ENCODE assay signal across 25 cellular contexts in the genomic region with DNA sequence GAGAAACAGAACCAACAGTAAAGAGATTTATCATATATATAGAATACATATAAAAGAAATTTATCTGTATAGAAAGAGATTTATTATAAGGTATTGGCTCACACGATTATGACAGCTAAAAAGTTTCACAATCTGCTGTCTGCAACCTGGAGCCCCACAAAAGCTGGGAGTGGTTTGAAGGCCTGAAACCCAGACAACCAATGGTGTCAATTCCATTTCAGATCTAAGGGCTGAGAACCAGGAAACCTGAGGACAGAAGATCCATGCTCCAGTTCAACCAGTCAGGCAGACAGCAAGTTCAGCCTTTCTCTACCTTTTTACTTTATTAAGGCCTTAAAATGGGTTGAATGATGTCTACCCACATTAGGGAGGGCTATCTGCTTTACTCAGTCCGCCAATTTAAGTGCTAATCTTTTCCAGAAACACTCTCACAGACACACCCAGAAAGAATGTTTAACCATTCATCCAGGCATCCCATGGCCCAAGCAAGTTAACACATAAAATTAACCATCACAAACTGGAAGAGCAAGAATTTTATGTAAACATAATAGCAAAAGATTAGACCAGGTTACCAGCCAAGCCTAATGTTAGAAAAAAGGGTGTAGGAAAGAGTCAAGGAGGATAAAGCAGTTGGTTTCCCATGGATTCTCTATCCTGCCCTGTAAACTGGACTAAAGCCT.
DNase-seq lines count a peak whose midpoint lies in the region; ATAC-seq and TF ChIP-seq lines count a peak whose summit lies in the region.
"Had no signal": no experiment of that assay in that cellular context is flagged by ENCODE, and none has a peak within 500 bp of the region (broad histone marks: within the 10 kb centered on the region; RNA-seq: fewer than 3 reads in every experiment).

No MANE protein-coding gene starts in this region.

- no peak overlapping the region for H3K27ac ChIP-seq in effector memory CD4-positive, alpha-beta T cell (ENCODE audit: insufficient read depth, low read length, poor library complexity, severe bottlenecking)
- H3K27ac ChIP-seq in upper lobe of right lung (no peak overlapping the region), tibial nerve (no peak overlapping the region)
- H3K27ac ChIP-seq: A549; BLaER1 treated with 17β-estradiol and CSF1 and Interleukin-3, amounts not matched to agents 10 nM and 100 nM had no signal

- peaks cover 7% of the 10 kb centered on the region for H3K9me3 Mint-ChIP-seq in Calu3 (ENCODE audit: low read depth, unreplicated experiment)
- H3K9me3 Mint-ChIP-seq in nephron = peaks cover 7% of the 10 kb centered on the region
- H3K9me3 Mint-ChIP-seq in T-cell = peaks cover 0 to 9% (median 0%) of the 10 kb centered on the region in 3 donors
- H3K9me3 Mint-ChIP-seq: CD4-positive, alpha-beta T cell had no signal

- no peaks in the 10 kb centered on the region for H3K36me3 ChIP-seq in effector memory CD4-positive, alpha-beta T cell (ENCODE audit: control insufficient read depth, insufficient read depth, low read length)
- H3K36me3 ChIP-seq in upper lobe of right lung (no peaks in the 10 kb centered on the region), tibial nerve (no peaks in the 10 kb centered on the region)
- H3K36me3 ChIP-seq: BLaER1 treated with 17β-estradiol and CSF1 and Interleukin-3, amounts not matched to agents 10 nM and 100 nM; MG63 had no signal

- CTCF ChIA-PET in Calu3 (lab: Charles Lee) (interaction anchor here (1.3 kb wide), 1 partner anchor 30 kb away, joined by 3 read pairs; no protein-coding TSS in a partner anchor), T-cell (lab: Charles Lee) (no interaction called here)

- H3K4me1 Mint-ChIP-seq in Calu3 (ENCODE audit: low read depth, unreplicated experiment) (peaks cover 35% of the 10 kb centered on the region), nephron (no peaks in the 10 kb centered on the region), T-cell (no peaks in the 10 kb centered on the region)

- peak; percentile 23 for DNase-seq in Calu3
- peak; percentile 16 for DNase-seq in HT-29 (ENCODE audit: low spot score)
- peak; percentile 13 for DNase-seq in epithelial cell of esophagus (ENCODE audit: low read depth)
- no peak for DNase-seq in effector memory CD4-positive, alpha-beta T cell
- DNase-seq in upper lobe of right lung = no peak
- DNase-seq in tibial nerve (ENCODE audit: low spot score in 2 of 2) = no peak
- DNase-seq in T-cell = no peak
- DNase-seq: AML-193; CD4-positive, alpha-beta T cell; GDM1; H7; IMR-90; KG1; MG63; NCI-H1105 treated with DMSO at 0.1 percent for 48 hours; NCI-H146; NCI-H1930; NCI-H2107; NCI-H526; SK-N-SH; SW 1271 had no signal

- H3K9me3 ChIP-seq in effector memory CD4-positive, alpha-beta T cell (ENCODE audit: control insufficient read depth, low read length) = no peaks in the 10 kb centered on the region
- no peaks in the 10 kb centered on the region for H3K9me3 ChIP-seq in upper lobe of right lung
- H3K9me3 ChIP-seq in tibial nerve = no peaks in the 10 kb centered on the region
- H3K9me3 ChIP-seq: A549; BLaER1 treated with 17β-estradiol and CSF1 and Interleukin-3, amounts not matched to agents 10 nM and 100 nM; MG63; SK-N-SH had no signal

- H3K4me3 ChIP-seq in epithelial cell of esophagus (ENCODE audit: low read length) (no peak overlapping the region), upper lobe of right lung (no peak overlapping the region), tibial nerve (no peak overlapping the region)
- H3K4me3 ChIP-seq in effector memory CD4-positive, alpha-beta T cell (ENCODE audit: insufficient read depth, low read depth, low read length, poor library complexity, severe bottlenecking) = no peak overlapping the region
- H3K4me3 ChIP-seq: A549; BLaER1 treated with 17β-estradiol and CSF1 and Interleukin-3, amounts not matched to agents 10 nM and 100 nM; GM12878; MG63 had no signal

- H3K27me3 Mint-ChIP-seq in Calu3 (ENCODE audit: unreplicated experiment) = no peaks in the 10 kb centered on the region
- H3K27me3 Mint-ChIP-seq in nephron (ENCODE audit: low read depth) = no peaks in the 10 kb centered on the region
- H3K27me3 Mint-ChIP-seq in T-cell = peaks cover 4 to 8% of the 10 kb centered on the region in 2 donors
- H3K27me3 Mint-ChIP-seq: CD4-positive, alpha-beta T cell had no signal

- ATAC-seq in upper lobe of right lung (no peak), T-cell (replicated peaks in 1 of 4) (no peak)
- ATAC-seq: A549 had no signal

- intact Hi-C loops in Calu3 (cut with micrococcal nuclease; ENCODE audit: unreplicated experiment) (no loop called here), upper lobe of right lung (cut with DNase I) (no loop called here)

- TF ChIP-seq POLR2A in tibial nerve (IDR thresholded peaks at IDR 0.05) = no peak

- TF ChIP-seq CTCF in Calu3 (IDR thresholded peaks at IDR 0.05; ENCODE audit: unreplicated experiment) (no peak), epithelial cell of esophagus (IDR thresholded peaks at IDR 0.05; ENCODE audit: insufficient read depth, low read depth, low read length, missing control alignments) (no peak), nephron (IDR thresholded peaks at IDR 0.05; ENCODE audit: unreplicated experiment in 3 of 3) (no peak), upper lobe of right lung (IDR thresholded peaks at IDR 0.05) (no peak), tibial nerve (IDR thresholded peaks at IDR 0.05) (no peak)

- H3K27me3 ChIP-seq in effector memory CD4-positive, alpha-beta T cell (replicated peaks; ENCODE audit: control insufficient read depth, insufficient read depth, low read length, poor library complexity, severe bottlenecking) = no peaks in the 10 kb centered on the region
- H3K27me3 ChIP-seq in upper lobe of right lung (no peaks in the 10 kb centered on the region), tibial nerve (no peaks in the 10 kb centered on the region)
- H3K27me3 ChIP-seq: BLaER1 treated with 17β-estradiol and CSF1 and Interleukin-3, amounts not matched to agents 10 nM and 100 nM; MG63 had no signal

- WGBS in tibial nerve, 2 donors = 36 to 41% methylated on average over 2 of the region's 2 CpGs

- POLR2A ChIA-PET in T-cell (lab: Charles Lee) = no interaction called here

- H3K27ac Mint-ChIP-seq in Calu3 (ENCODE audit: unreplicated experiment) (peak overlapping the region; percentile 11), nephron (peak overlapping the region; percentile 34 to 89 (median 62)), T-cell (no peak overlapping the region)
- H3K27ac Mint-ChIP-seq: CD4-positive, alpha-beta T cell had no signal

- BruUV-seq in Calu3 (replicated peaks; lab: Mats Ljungman, UMichigan) = no TSS peak

- no peaks in the 10 kb centered on the region for H3K4me1 ChIP-seq in effector memory CD4-positive, alpha-beta T cell (ENCODE audit: control insufficient read depth, insufficient read depth, low read length, poor library complexity, severe bottlenecking)
- H3K4me1 ChIP-seq in upper lobe of right lung (no peaks in the 10 kb centered on the region), tibial nerve (no peaks in the 10 kb centered on the region)
- H3K4me1 ChIP-seq: A549; BLaER1 treated with 17β-estradiol and CSF1 and Interleukin-3, amounts not matched to agents 10 nM and 100 nM had no signal

- H3K4me3 Mint-ChIP-seq in Calu3 (ENCODE audit: low read depth, unreplicated experiment) (no peak overlapping the region), nephron (no peak overlapping the region), T-cell (no peak overlapping the region)
- H3K4me3 Mint-ChIP-seq: CD4-positive, alpha-beta T cell had no signal

- no peak for TF ChIP-seq EP300 in tibial nerve (IDR thresholded peaks at IDR 0.05)

- H3K36me3 Mint-ChIP-seq in Calu3 (ENCODE audit: insufficient read depth, unreplicated experiment) = no peaks in the 10 kb centered on the region
- H3K36me3 Mint-ChIP-seq in nephron (ENCODE audit: low read depth) = peaks cover 8% of the 10 kb centered on the region
- no peaks in the 10 kb centered on the region for H3K36me3 Mint-ChIP-seq in T-cell

Comparison
In these comparisons a context has a peak if more than half of its experiments do, and no peak if none do; other contexts are left out.
1. DNase-seq: peak in Calu3 (single experiment), HT-29 (single experiment) and epithelial cell of esophagus (single experiment); none in effector memory CD4-positive, alpha-beta T cell (0 of 3), upper lobe of right lung (single experiment), tibial nerve (0 of 2) and T-cell (0 of 34).
2. H3K27ac Mint-ChIP-seq: peak in Calu3 (single experiment) and nephron (3 of 3); none in T-cell (0 of 2).